Comparison of ENCODE assay signal across 8 cellular contexts in the genomic region with DNA sequence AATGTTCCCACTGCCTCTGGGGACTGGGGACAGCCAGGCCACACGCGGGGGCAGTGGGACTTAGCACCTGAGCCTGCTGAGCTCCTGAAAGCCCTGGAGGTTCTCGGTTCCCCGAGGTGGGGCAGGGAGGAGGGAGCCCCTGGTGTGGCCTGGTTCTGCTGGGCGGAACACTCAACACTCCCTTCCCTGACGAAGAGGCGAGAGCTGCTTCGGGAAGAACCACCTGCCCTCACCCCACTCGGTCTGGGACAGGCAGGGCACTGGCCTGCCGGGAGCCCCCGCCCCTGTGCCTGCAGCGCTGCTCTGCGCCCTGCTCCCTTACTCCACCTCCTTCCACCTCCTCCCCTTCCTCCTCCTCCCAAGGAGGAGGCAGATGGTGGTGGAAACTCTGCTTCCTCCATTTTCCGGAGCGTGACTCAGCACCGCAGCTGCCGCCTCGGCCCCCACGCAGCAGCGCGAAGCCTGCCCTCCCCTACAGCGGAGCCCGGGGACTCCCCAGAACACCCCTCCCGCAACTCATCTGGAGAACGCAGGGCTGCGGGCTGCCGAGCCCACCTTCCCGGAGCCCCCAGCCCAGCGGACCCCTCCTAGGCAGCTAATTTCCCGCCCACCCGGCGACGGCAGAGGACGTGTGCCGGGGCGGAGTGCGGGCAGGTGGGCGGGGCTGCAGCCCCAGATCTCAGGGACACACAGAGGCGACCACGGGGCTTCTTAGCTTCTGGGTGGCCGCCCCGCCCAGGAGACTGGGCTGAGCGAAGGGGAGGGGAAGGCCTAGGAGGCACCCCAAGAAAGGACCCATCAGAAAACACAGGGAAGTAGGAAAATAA. TPM values are rescaled to one million over a fixed set of nuclear protein-coding genes. Genes with fewer than 3 reads are reported as not detected.
A peak's percentile ranks its signal among the peaks of the same experiment; 100 is the strongest.
DNase-seq lines count a peak whose midpoint lies in the region; ATAC-seq and TF ChIP-seq lines count a peak whose summit lies in the region.

No MANE protein-coding gene starts in this region.

- peak overlapping the region; percentile 75 for H3K4me3 Mint-ChIP-seq in activated naive CD8-positive, alpha-beta T cell treated with anti-CD3 and anti-CD28 coated beads for 36 hours

- H3K36me3 ChIP-seq in SK-N-MC (ENCODE audit: insufficient read depth, low read length) (no peaks in the 10 kb centered on the region), heart right ventricle (no peaks in the 10 kb centered on the region), upper lobe of left lung (no peaks in the 10 kb centered on the region)

- H3K36me3 Mint-ChIP-seq in activated naive CD8-positive, alpha-beta T cell treated with anti-CD3 and anti-CD28 coated beads for 36 hours, result no peaks in the 10 kb centered on the region

- peak in 1 of 4 donors; percentile 59 for TF ChIP-seq EP300 in upper lobe of left lung (IDR thresholded peaks at IDR 0.05)

- intact Hi-C loops in heart right ventricle (cut with DNase I), result no loop called here
- intact Hi-C loops in posterior vena cava (cut with DNase I), result no loop called here

- H3K27ac ChIP-seq in SK-N-MC (peak overlapping the region; percentile 92), heart right ventricle (peak overlapping the region; percentile 83 to 98 (median 91)), upper lobe of left lung (peak overlapping the region; percentile 80 to 93 (median 91))

- no peaks in the 10 kb centered on the region for H3K27me3 ChIP-seq in heart right ventricle
- no peaks in the 10 kb centered on the region for H3K27me3 ChIP-seq in upper lobe of left lung

- H3K9me3 Mint-ChIP-seq in activated naive CD8-positive, alpha-beta T cell treated with anti-CD3 and anti-CD28 coated beads for 36 hours, result no peaks in the 10 kb centered on the region

- H3K4me1 ChIP-seq in heart right ventricle (peaks cover 39 to 63% (median 59%) of the 10 kb centered on the region in 9 donors), upper lobe of left lung (peaks cover 53 to 57% (median 56%) of the 10 kb centered on the region in 4 donors)

- H3K27ac Mint-ChIP-seq in activated naive CD8-positive, alpha-beta T cell treated with anti-CD3 and anti-CD28 coated beads for 36 hours, result peak overlapping the region; percentile 86

- H3K9me3 ChIP-seq in SK-N-MC (ENCODE audit: low read depth, low read length) (no peaks in the 10 kb centered on the region), heart right ventricle (no peaks in the 10 kb centered on the region), upper lobe of left lung (no peaks in the 10 kb centered on the region)

- TF ChIP-seq CTCF in heart right ventricle (IDR thresholded peaks at IDR 0.05) (peak in 1 of 9 donors; percentile 2), upper lobe of left lung (IDR thresholded peaks at IDR 0.05) (peak in 2 of 6 experiments; percentile 4 to 6)

- TF ChIP-seq POLR2A in GM19193 (IDR thresholded peaks at IDR 0.05; ENCODE audit: extremely low read depth, insufficient read depth, insufficient read length) (peak; percentile 62), upper lobe of left lung (IDR thresholded peaks at IDR 0.05) (peak in 3 of 4 donors; percentile 62 to 81 (median 68))

- peak; percentile 73 to 85 (median 79) for ATAC-seq in heart right ventricle
- peak; percentile 87 to 91 for ATAC-seq in upper lobe of left lung (ENCODE audit: low FRiP score in 2 of 2)

- no peaks in the 10 kb centered on the region for H3K27me3 Mint-ChIP-seq in activated naive CD8-positive, alpha-beta T cell treated with anti-CD3 and anti-CD28 coated beads for 36 hours

- DNase-seq in AG08395 (ENCODE audit: low spot score) (peak; percentile 76), HUDEP-2 (lab: John Stamatoyannopoulos, UW; ENCODE audit: unreplicated experiment in 76 of 76) (peak in 70 of 76 experiments; percentile 17 to 84 (median 60)), SK-N-MC (ENCODE audit: low read depth, low spot score) (no peak), heart right ventricle (peak; percentile 82 to 84), posterior vena cava (ENCODE audit: low spot score) (peak; percentile 92), upper lobe of left lung (peak; percentile 82 to 93)
- DNase-seq in activated naive CD8-positive, alpha-beta T cell treated with anti-CD3 and anti-CD28 coated beads for 36 hours, result peak; percentile 85

- H3K9ac ChIP-seq in SK-N-MC (ENCODE audit: insufficient read length), result peak overlapping the region; percentile 81

- peaks cover 23% of the 10 kb centered on the region for H3K4me1 Mint-ChIP-seq in activated naive CD8-positive, alpha-beta T cell treated with anti-CD3 and anti-CD28 coated beads for 36 hours

- 2% methylated on average over 43 of the region's 43 CpGs for WGBS in heart right ventricle, 2 donors
- WGBS in upper lobe of left lung, 2 donors, result 0% methylated on average over 33 to 35 of the region's 43 CpGs

- H3K4me3 ChIP-seq in SK-N-MC, result peak overlapping the region; percentile 79
- H3K4me3 ChIP-seq in heart right ventricle, result peak overlapping the region; percentile 7 to 64 (median 58)
- peak overlapping the region; percentile 25 to 65 (median 52) for H3K4me3 ChIP-seq in upper lobe of left lung

RNA-seq across cellular contexts. Expression of a gene that starts 11.7 kb away (rescaled TPM):
- total RNA-seq in activated naive CD8-positive, alpha-beta T cell treated with anti-CD3 and anti-CD28 coated beads for 36 hours, result 10 to 100 TPM; 67.8 TPM
- total RNA-seq in heart right ventricle (10 to 100 TPM; 22.5 to 40.1 (median 27.7) TPM), posterior vena cava (10 to 100 TPM; 70.5 to 78.7 TPM), upper lobe of left lung (100 to 1,000 TPM in 5 of 6 donors, 10 to 100 TPM in 1; 65.2 to 259 (median 131) TPM)
- 10 to 100 TPM; 27.0 to 73.8 TPM for polyA plus RNA-seq in heart right ventricle

RNA-seq across cellular contexts. Expression of a gene that starts 46.3 kb away (rescaled TPM):
- 1 to 10 TPM in 1 of 2 experiments, under 1 TPM in 1; 0.87 to 1.7 TPM for total RNA-seq in activated naive CD8-positive, alpha-beta T cell treated with anti-CD3 and anti-CD28 coated beads for 36 hours
- total RNA-seq in heart right ventricle (100 to 1,000 TPM; 159 to 295 (median 195) TPM), posterior vena cava (10 to 100 TPM in 1 of 2 donors, 1 to 10 TPM in 1; 8.2 to 10.2 TPM), upper lobe of left lung (10 to 100 TPM in 1 of 6 donors, 1 to 10 TPM in 5; 4.9 to 34.6 (median 6.2) TPM)
- polyA plus RNA-seq in heart right ventricle, result 100 to 1,000 TPM in 1 of 2 donors, 10 to 100 TPM in 1; 74.6 to 220 TPM

Comparison
In these comparisons a context has a peak if more than half of its experiments do, and no peak if none do; other contexts are left out.
1. RNA of a gene that starts 46.3 kb away (total RNA-seq): 159 to 295 TPM in heart right ventricle; 8.2 to 10.2 TPM in posterior vena cava, 4.9 to 34.6 TPM in upper lobe of left lung and 0.87 to 1.7 TPM in activated naive CD8-positive, alpha-beta T cell treated with anti-CD3 and anti-CD28 coated beads for 36 hours; every median in the first group is over 4 times any median in the second.
2. Peak in every context shown above with its lines, with median percentiles within 50 percentile points of each other: H3K27ac ChIP-seq and H3K4me3 ChIP-seq.